In genomic region chr18:31101148-31102019, GRCh38 we compare ENCODE assay signal across 7 cellular contexts. TPM values are rescaled to one million over a fixed set of nuclear protein-coding genes. Genes with fewer than 3 reads are reported as not detected.
DNase-seq lines count a peak whose midpoint lies in the region; ATAC-seq and TF ChIP-seq lines count a peak whose summit lies in the region.

No MANE protein-coding gene starts in this region.

- POLR2A ChIA-PET in HEK293 (lab: Yijun Ruan, JAX): interaction anchor here (0.5 to 1.3 kb wide), 3 partner anchors 62 to 242 kb away, joined by 3 to 6 read pairs (median 5); no protein-coding TSS in a partner anchor

- peaks cover 18% of the 10 kb centered on the region for H3K36me3 Mint-ChIP-seq in nephron progenitor cell (ENCODE audit: low read depth)

- H3K9me3 ChIP-seq in HEK293 (ENCODE audit: control insufficient read depth, insufficient read depth, low read depth, low read length) (no peaks in the 10 kb centered on the region), RWPE2 (ENCODE audit: severe bottlenecking) (no peaks in the 10 kb centered on the region), esophagus muscularis mucosa (no peaks in the 10 kb centered on the region)

- DNase-seq in RWPE2 (ENCODE audit: low spot score) (peak; percentile 56), esophagus muscularis mucosa (ENCODE audit: extremely low spot score) (no peak), nephron progenitor cell (peak; percentile 68)

- H3K27ac ChIP-seq in HEK293 (ENCODE audit: extremely low read depth, low read depth, low read length) (peak overlapping the region; percentile 88), RWPE2 (ENCODE audit: poor library complexity, severe bottlenecking) (peak overlapping the region; percentile 57), esophagus muscularis mucosa (replicated peaks in 1 of 4) (peak overlapping the region; percentile 58 to 70 (median 62))

- H3K36me3 ChIP-seq in HEK293 (ENCODE audit: control insufficient read depth in 2 of 2, insufficient read depth in 1 of 2, low read length in 2 of 2) (no peaks in the 10 kb centered on the region), RWPE2 (ENCODE audit: low read depth) (no peaks in the 10 kb centered on the region), esophagus muscularis mucosa (no peaks in the 10 kb centered on the region)

- TF ChIP-seq CTCF in HEK293 (tag by site-specific recombination; IDR thresholded peaks at IDR 0.05) (peak; percentile 79), RWPE2 (IDR thresholded peaks at IDR 0.05; ENCODE audit: poor library complexity, severe bottlenecking) (peak; percentile 40), esophagus muscularis mucosa (IDR thresholded peaks at IDR 0.05) (no peak), nephron progenitor cell (IDR thresholded peaks at IDR 0.05) (no peak)

- TF ChIP-seq EP300 in esophagus muscularis mucosa (IDR thresholded peaks at IDR 0.05): no peak

- no peaks in the 10 kb centered on the region for H3K27me3 Mint-ChIP-seq in nephron progenitor cell (ENCODE audit: low read depth, poor library complexity)

- H3K27me3 ChIP-seq in RWPE2 (ENCODE audit: insufficient read depth, poor library complexity, severe bottlenecking): no peaks in the 10 kb centered on the region
- H3K27me3 ChIP-seq in esophagus muscularis mucosa: peaks cover 0 to 29% (median 0%) of the 10 kb centered on the region in 4 donors

- peaks cover 58% of the 10 kb centered on the region for H3K4me1 Mint-ChIP-seq in nephron progenitor cell

- H3K4me3 ChIP-seq in HEK293 (ENCODE audit: low read depth, low read length) (peak overlapping the region; percentile 81), RWPE2 (ENCODE audit: severe bottlenecking) (peak overlapping the region; percentile 55), esophagus muscularis mucosa (peak overlapping the region; percentile 56 to 59 (median 58))

- peak overlapping the region; percentile 90 for H3K4me3 Mint-ChIP-seq in nephron progenitor cell

- intact Hi-C loops in esophagus muscularis mucosa (cut with DNase I): no loop called here

- H3K4me1 ChIP-seq in HEK293 (ENCODE audit: control insufficient read depth, insufficient read depth, low read length) (peaks cover 6% of the 10 kb centered on the region), RWPE2 (ENCODE audit: insufficient read depth, poor library complexity, severe bottlenecking) (peaks cover 10% of the 10 kb centered on the region), esophagus muscularis mucosa (peaks cover 0 to 16% (median 11%) of the 10 kb centered on the region in 4 donors)

- ATAC-seq in RWPE2 (ENCODE audit: low read depth): peak; percentile 58
- ATAC-seq in GM18511 (IDR thresholded peaks at IDR 0.05; ENCODE audit: unreplicated experiment): no peak
- no peak for ATAC-seq in HG03442 (IDR thresholded peaks at IDR 0.05; ENCODE audit: unreplicated experiment)
- no peak for ATAC-seq in GM21529 (IDR thresholded peaks at IDR 0.05; ENCODE audit: unreplicated experiment)

- peaks cover 6% of the 10 kb centered on the region for H3K9me3 Mint-ChIP-seq in nephron progenitor cell

- CTCF ChIA-PET in HEK293 (lab: Yijun Ruan, JAX): interaction anchor here (0.7 to 0.9 kb wide), 2 partner anchors 14 to 36 kb away, joined by 4 to 5 read pairs; no protein-coding TSS in a partner anchor

- H3K27ac Mint-ChIP-seq in nephron progenitor cell: peak overlapping the region; percentile 91

- TF ChIP-seq POLR2A in esophagus muscularis mucosa (IDR thresholded peaks at IDR 0.05; ENCODE audit: low read depth): no peak

- 0% methylated on average over 25 of the region's 74 CpGs for WGBS in esophagus muscularis mucosa

TF ChIP-seq in HEK293, 187 proteins besides CTCF, POLR2A, EP300 and RAD21 (continues in another document):
- TF ChIP-seq ZFHX2 (tag by site-specific recombination; conservative IDR thresholded peaks at IDR 0.05): peak; percentile 27
- TF ChIP-seq KLF17 (tag by site-specific recombination; IDR thresholded peaks at IDR 0.05): no peak
- TF ChIP-seq ZNF560 (tag by site-specific recombination; IDR thresholded peaks at IDR 0.05; ENCODE audit: borderline replicate concordance): no peak
- no peak for TF ChIP-seq ZNF140 (tag by site-specific recombination; IDR thresholded peaks at IDR 0.05)
- no peak for TF ChIP-seq YY1 (tag by site-specific recombination; IDR thresholded peaks at IDR 0.05)
- no peak for TF ChIP-seq ZNF19 (tag by site-specific recombination; IDR thresholded peaks at IDR 0.05; ENCODE audit: low read depth)
- no peak for TF ChIP-seq GFI1B (tag by site-specific recombination; IDR thresholded peaks at IDR 0.05)
- TF ChIP-seq FEZF1 (tag by site-specific recombination; IDR thresholded peaks at IDR 0.05): no peak
- TF ChIP-seq, protein P1, sequence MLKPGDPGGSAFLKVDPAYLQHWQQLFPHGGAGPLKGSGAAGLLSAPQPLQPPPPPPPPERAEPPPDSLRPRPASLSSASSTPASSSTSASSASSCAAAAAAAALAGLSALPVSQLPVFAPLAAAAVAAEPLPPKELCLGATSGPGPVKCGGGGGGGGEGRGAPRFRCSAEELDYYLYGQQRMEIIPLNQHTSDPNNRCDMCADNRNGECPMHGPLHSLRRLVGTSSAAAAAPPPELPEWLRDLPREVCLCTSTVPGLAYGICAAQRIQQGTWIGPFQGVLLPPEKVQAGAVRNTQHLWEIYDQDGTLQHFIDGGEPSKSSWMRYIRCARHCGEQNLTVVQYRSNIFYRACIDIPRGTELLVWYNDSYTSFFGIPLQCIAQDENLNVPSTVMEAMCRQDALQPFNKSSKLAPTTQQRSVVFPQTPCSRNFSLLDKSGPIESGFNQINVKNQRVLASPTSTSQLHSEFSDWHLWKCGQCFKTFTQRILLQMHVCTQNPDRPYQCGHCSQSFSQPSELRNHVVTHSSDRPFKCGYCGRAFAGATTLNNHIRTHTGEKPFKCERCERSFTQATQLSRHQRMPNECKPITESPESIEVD (tag by site-specific recombination; IDR thresholded peaks at IDR 0.05): no peak
- TF ChIP-seq IKZF3 (tag by site-specific recombination; IDR thresholded peaks at IDR 0.05): peak; percentile 89
- TF ChIP-seq KLF9 (tag by site-specific recombination; IDR thresholded peaks at IDR 0.05; ENCODE audit: low read depth): 0 out of 2 replicates have a peak, but pooled peaks have one; percentile 20
- no peak for TF ChIP-seq MYNN (tag by site-specific recombination; IDR thresholded peaks at IDR 0.05; ENCODE audit: borderline replicate concordance)
- TF ChIP-seq KLF16 (tag by site-specific recombination; IDR thresholded peaks at IDR 0.05): 0 out of 2 replicates have a peak, but pooled peaks have one; percentile 23
- TF ChIP-seq ZNF473 (tag by site-specific recombination; IDR thresholded peaks at IDR 0.05): no peak
- no peak for TF ChIP-seq MZF1 (tag by site-specific recombination; IDR thresholded peaks at IDR 0.05; ENCODE audit: borderline replicate concordance)
- peak; percentile 44 for TF ChIP-seq SP2 (tag by site-specific recombination; IDR thresholded peaks at IDR 0.05)
- TF ChIP-seq ZNF629 (tag by site-specific recombination; IDR thresholded peaks at IDR 0.05): no peak
- 0 out of 2 replicates have a peak, but pooled peaks have one; percentile 8 for TF ChIP-seq PRDM10 (tag by site-specific recombination; IDR thresholded peaks at IDR 0.05)
- no peak for TF ChIP-seq ZNF488 (tag by site-specific recombination; IDR thresholded peaks at IDR 0.05)
- peak; percentile 41; the same call in 1 of the 2 replicates for TF ChIP-seq ZNF600 (tag by site-specific recombination; IDR thresholded peaks at IDR 0.05)
- TF ChIP-seq ZNF747 (tag by site-specific recombination; IDR thresholded peaks at IDR 0.05): no peak

RNA-seq across cellular contexts. Expression of gene DSC2, which starts 0.8 kb away (rescaled TPM):
- 1 to 10 TPM; 1.9 to 4.6 (median 2.1) TPM for total RNA-seq in esophagus muscularis mucosa

RNA-seq across cellular contexts. Expression of gene DSC3, which starts 58.8 kb away (rescaled TPM):
- total RNA-seq in esophagus muscularis mucosa: under 1 TPM in 3 of 4 donors, not detected in 1; under 0.01 to 0.52 (median 0.23) TPM

Comparison
In these comparisons a context has a peak if more than half of its experiments do, and no peak if none do; other contexts are left out.
1. CTCF ChIP-seq: peak in HEK293 (single experiment) and RWPE2 (single experiment); none in esophagus muscularis mucosa (0 of 3) and nephron progenitor cell (single experiment).
2. Peak in every context shown above with its lines, with median percentiles within 50 percentile points of each other: H3K27ac ChIP-seq and H3K4me3 ChIP-seq.